In the genomic region with DNA sequence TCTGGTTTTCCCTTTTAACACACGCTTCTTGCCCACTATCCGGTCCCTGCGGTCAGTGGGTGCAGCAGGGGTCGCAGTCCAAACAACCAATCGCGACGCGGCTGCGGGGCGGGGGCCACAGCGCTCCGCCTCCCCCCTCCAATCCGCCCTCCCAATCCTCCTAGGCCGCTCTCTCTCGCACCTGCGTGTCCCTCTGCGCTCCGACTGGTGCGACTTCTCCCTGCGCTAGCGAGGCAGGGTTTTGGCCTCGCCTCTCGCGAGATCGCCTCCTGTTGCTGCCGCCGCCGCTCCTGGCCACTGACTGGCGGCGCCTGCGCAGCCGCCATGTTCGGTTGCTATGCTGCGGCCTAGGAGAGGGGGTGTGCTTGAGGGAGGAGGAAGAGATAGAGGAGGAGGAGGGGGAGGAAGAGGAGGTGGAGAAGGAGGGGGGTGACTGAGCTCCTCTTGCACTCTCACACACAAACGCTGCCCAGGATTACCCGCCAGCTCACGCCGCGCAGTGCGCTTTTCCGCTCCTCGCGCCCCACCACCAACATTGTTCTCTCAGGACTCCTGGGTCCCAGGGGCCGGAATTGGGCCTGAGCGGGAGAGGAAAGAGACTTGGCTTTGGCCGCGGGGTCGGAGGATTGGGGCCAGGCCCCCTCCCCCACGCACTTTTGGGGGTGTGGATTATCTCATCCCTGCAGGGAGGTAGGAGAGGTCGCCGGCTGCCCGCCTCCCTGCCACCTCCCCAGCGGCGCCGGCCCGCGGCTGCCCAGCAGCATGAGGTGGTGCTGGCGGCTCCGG, we compare ENCODE assay signal across 1 cellular context.
TF ChIP-seq lines count a peak whose summit lies in the region.

A gene with protein sequence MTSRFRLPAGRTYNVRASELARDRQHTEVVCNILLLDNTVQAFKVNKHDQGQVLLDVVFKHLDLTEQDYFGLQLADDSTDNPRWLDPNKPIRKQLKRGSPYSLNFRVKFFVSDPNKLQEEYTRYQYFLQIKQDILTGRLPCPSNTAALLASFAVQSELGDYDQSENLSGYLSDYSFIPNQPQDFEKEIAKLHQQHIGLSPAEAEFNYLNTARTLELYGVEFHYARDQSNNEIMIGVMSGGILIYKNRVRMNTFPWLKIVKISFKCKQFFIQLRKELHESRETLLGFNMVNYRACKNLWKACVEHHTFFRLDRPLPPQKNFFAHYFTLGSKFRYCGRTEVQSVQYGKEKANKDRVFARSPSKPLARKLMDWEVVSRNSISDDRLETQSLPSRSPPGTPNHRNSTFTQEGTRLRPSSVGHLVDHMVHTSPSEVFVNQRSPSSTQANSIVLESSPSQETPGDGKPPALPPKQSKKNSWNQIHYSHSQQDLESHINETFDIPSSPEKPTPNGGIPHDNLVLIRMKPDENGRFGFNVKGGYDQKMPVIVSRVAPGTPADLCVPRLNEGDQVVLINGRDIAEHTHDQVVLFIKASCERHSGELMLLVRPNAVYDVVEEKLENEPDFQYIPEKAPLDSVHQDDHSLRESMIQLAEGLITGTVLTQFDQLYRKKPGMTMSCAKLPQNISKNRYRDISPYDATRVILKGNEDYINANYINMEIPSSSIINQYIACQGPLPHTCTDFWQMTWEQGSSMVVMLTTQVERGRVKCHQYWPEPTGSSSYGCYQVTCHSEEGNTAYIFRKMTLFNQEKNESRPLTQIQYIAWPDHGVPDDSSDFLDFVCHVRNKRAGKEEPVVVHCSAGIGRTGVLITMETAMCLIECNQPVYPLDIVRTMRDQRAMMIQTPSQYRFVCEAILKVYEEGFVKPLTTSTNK (plus strand): TSS at position 472 of the 786 bp plus-strand sequence. CDS start 49,932 bp downstream, outside the sequence.

TF ChIP-seq in HepG2, 621 proteins besides CTCF, POLR2A, EP300 and RAD21 (continued from another document and continues in another):
- TF ChIP-seq, protein P1, sequence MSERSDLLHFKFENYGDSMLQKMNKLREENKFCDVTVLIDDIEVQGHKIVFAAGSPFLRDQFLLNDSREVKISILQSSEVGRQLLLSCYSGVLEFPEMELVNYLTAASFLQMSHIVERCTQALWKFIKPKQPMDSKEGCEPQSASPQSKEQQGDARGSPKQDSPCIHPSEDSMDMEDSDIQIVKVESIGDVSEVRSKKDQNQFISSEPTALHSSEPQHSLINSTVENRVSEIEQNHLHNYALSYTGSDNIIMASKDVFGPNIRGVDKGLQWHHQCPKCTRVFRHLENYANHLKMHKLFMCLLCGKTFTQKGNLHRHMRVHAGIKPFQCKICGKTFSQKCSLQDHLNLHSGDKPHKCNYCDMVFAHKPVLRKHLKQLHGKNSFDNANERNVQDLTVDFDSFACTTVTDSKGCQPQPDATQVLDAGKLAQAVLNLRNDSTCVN (CRISPR knock-in tag; IDR thresholded peaks at IDR 0.05; ENCODE audit: borderline replicate concordance), result peak; percentile 86; the same call in 1 of the 2 replicates
- peak; percentile 90 for TF ChIP-seq ZNF350 (CRISPR knock-in tag; IDR thresholded peaks at IDR 0.05; ENCODE audit: borderline replicate concordance, low read depth)
- TF ChIP-seq NPAS2 (CRISPR knock-in tag; IDR thresholded peaks at IDR 0.05; ENCODE audit: borderline replicate concordance), result no peak
- TF ChIP-seq, protein P2, sequence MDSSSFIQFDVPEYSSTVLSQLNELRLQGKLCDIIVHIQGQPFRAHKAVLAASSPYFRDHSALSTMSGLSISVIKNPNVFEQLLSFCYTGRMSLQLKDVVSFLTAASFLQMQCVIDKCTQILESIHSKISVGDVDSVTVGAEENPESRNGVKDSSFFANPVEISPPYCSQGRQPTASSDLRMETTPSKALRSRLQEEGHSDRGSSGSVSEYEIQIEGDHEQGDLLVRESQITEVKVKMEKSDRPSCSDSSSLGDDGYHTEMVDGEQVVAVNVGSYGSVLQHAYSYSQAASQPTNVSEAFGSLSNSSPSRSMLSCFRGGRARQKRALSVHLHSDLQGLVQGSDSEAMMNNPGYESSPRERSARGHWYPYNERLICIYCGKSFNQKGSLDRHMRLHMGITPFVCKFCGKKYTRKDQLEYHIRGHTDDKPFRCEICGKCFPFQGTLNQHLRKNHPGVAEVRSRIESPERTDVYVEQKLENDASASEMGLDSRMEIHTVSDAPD (CRISPR knock-in tag; IDR thresholded peaks at IDR 0.05), result peak; percentile 74
- no peak; the same call in 1 of the 2 replicates for TF ChIP-seq ZNF451 (CRISPR knock-in tag; IDR thresholded peaks at IDR 0.05)
- TF ChIP-seq ZNF496 (CRISPR knock-in tag; IDR thresholded peaks at IDR 0.05; ENCODE audit: insufficient replicate concordance), result no peak
- TF ChIP-seq KLF16 (CRISPR knock-in tag; IDR thresholded peaks at IDR 0.05), result peak in 1 of 2 experiments; percentile 98; a peak in 2 of 4 replicates
- no peak for TF ChIP-seq ZNF446 (CRISPR knock-in tag; IDR thresholded peaks at IDR 0.05)
- peak; percentile 56; the same call in 1 of the 2 replicates for TF ChIP-seq RBAK (CRISPR knock-in tag; IDR thresholded peaks at IDR 0.05)
- TF ChIP-seq, protein P3, sequence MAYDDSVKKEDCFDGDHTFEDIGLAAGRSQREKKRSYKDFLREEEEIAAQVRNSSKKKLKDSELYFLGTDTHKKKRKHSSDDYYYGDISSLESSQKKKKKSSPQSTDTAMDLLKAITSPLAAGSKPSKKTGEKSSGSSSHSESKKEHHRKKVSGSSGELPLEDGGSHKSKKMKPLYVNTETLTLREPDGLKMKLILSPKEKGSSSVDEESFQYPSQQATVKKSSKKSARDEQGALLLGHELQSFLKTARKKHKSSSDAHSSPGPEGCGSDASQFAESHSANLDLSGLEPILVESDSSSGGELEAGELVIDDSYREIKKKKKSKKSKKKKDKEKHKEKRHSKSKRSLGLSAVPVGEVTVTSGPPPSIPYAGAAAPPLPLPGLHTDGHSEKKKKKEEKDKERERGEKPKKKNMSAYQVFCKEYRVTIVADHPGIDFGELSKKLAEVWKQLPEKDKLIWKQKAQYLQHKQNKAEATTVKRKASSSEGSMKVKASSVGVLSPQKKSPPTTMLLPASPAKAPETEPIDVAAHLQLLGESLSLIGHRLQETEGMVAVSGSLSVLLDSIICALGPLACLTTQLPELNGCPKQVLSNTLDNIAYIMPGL (CRISPR knock-in tag; IDR thresholded peaks at IDR 0.05; ENCODE audit: borderline replicate concordance in 1 of 2, low read depth in 1 of 2), result peak; percentile 84 to 89
- no peak for TF ChIP-seq GTF2F1 (IDR thresholded peaks at IDR 0.05; ENCODE audit: low read length)
- TF ChIP-seq CHD4 (IDR thresholded peaks at IDR 0.05; ENCODE audit: borderline replicate concordance, low read length), result no peak
- TF ChIP-seq, protein P4, sequence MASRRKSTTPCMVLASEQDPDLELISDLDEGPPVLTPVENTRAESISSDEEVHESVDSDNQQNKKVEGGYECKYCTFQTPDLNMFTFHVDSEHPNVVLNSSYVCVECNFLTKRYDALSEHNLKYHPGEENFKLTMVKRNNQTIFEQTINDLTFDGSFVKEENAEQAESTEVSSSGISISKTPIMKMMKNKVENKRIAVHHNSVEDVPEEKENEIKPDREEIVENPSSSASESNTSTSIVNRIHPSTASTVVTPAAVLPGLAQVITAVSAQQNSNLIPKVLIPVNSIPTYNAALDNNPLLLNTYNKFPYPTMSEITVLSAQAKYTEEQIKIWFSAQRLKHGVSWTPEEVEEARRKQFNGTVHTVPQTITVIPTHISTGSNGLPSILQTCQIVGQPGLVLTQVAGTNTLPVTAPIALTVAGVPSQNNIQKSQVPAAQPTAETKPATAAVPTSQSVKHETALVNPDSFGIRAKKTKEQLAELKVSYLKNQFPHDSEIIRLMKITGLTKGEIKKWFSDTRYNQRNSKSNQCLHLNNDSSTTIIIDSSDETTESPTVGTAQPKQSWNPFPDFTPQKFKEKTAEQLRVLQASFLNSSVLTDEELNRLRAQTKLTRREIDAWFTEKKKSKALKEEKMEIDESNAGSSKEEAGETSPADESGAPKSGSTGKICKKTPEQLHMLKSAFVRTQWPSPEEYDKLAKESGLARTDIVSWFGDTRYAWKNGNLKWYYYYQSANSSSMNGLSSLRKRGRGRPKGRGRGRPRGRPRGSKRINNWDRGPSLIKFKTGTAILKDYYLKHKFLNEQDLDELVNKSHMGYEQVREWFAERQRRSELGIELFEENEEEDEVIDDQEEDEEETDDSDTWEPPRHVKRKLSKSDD (CRISPR knock-in tag; IDR thresholded peaks at IDR 0.05; ENCODE audit: low read depth), result peak; percentile 98
- peak; percentile 20 for TF ChIP-seq MED8 (CRISPR knock-in tag; IDR thresholded peaks at IDR 0.05; ENCODE audit: insufficient replicate concordance)
- TF ChIP-seq ZNF501 (CRISPR knock-in tag; IDR thresholded peaks at IDR 0.05), result peak; percentile 92
- peak; percentile 65; the same call in 1 of the 2 replicates for TF ChIP-seq ZNF138 (CRISPR knock-in tag; IDR thresholded peaks at IDR 0.05; ENCODE audit: low read depth)
- TF ChIP-seq, protein P5, sequence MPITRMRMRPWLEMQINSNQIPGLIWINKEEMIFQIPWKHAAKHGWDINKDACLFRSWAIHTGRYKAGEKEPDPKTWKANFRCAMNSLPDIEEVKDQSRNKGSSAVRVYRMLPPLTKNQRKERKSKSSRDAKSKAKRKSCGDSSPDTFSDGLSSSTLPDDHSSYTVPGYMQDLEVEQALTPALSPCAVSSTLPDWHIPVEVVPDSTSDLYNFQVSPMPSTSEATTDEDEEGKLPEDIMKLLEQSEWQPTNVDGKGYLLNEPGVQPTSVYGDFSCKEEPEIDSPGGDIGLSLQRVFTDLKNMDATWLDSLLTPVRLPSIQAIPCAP (CRISPR knock-in tag; IDR thresholded peaks at IDR 0.05; ENCODE audit: low read depth), result 0 out of 2 replicates have a peak, but pooled peaks have one; percentile 26
- peak; percentile 71 for TF ChIP-seq ZNF766 (CRISPR knock-in tag; IDR thresholded peaks at IDR 0.05; ENCODE audit: borderline replicate concordance)
- TF ChIP-seq U2AF2 (IDR thresholded peaks at IDR 0.05; ENCODE audit: low read depth, low read length), result no peak
- TF ChIP-seq, protein P6, sequence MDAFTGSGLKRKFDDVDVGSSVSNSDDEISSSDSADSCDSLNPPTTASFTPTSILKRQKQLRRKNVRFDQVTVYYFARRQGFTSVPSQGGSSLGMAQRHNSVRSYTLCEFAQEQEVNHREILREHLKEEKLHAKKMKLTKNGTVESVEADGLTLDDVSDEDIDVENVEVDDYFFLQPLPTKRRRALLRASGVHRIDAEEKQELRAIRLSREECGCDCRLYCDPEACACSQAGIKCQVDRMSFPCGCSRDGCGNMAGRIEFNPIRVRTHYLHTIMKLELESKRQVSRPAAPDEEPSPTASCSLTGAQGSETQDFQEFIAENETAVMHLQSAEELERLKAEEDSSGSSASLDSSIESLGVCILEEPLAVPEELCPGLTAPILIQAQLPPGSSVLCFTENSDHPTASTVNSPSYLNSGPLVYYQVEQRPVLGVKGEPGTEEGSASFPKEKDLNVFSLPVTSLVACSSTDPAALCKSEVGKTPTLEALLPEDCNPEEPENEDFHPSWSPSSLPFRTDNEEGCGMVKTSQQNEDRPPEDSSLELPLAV (CRISPR knock-in tag; conservative IDR thresholded peaks at IDR 0.05; ENCODE audit: low read depth), result no peak
- no peak for TF ChIP-seq HOXA9 (CRISPR knock-in tag; IDR thresholded peaks at IDR 0.05; ENCODE audit: borderline replicate concordance)
- TF ChIP-seq SPEN (CRISPR knock-in tag; IDR thresholded peaks at IDR 0.05; ENCODE audit: low read depth), result peak; percentile 87
- TF ChIP-seq NFIC (IDR thresholded peaks at IDR 0.05; ENCODE audit: low read length), result no peak
- TF ChIP-seq, protein P7, sequence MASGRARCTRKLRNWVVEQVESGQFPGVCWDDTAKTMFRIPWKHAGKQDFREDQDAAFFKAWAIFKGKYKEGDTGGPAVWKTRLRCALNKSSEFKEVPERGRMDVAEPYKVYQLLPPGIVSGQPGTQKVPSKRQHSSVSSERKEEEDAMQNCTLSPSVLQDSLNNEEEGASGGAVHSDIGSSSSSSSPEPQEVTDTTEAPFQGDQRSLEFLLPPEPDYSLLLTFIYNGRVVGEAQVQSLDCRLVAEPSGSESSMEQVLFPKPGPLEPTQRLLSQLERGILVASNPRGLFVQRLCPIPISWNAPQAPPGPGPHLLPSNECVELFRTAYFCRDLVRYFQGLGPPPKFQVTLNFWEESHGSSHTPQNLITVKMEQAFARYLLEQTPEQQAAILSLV (CRISPR knock-in tag; IDR thresholded peaks at IDR 0.05; ENCODE audit: borderline replicate concordance), result peak; percentile 29; the same call in 1 of the 2 replicates
- TF ChIP-seq, protein P8, sequence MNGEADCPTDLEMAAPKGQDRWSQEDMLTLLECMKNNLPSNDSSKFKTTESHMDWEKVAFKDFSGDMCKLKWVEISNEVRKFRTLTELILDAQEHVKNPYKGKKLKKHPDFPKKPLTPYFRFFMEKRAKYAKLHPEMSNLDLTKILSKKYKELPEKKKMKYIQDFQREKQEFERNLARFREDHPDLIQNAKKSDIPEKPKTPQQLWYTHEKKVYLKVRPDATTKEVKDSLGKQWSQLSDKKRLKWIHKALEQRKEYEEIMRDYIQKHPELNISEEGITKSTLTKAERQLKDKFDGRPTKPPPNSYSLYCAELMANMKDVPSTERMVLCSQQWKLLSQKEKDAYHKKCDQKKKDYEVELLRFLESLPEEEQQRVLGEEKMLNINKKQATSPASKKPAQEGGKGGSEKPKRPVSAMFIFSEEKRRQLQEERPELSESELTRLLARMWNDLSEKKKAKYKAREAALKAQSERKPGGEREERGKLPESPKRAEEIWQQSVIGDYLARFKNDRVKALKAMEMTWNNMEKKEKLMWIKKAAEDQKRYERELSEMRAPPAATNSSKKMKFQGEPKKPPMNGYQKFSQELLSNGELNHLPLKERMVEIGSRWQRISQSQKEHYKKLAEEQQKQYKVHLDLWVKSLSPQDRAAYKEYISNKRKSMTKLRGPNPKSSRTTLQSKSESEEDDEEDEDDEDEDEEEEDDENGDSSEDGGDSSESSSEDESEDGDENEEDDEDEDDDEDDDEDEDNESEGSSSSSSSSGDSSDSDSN (CRISPR knock-in tag; IDR thresholded peaks at IDR 0.05), result peak; percentile 96
- peak; percentile 90 for TF ChIP-seq U2AF1 (optimal IDR thresholded peaks at IDR 0.05; ENCODE audit: low read depth, low read length)
- TF ChIP-seq ASH2L (IDR thresholded peaks at IDR 0.05; ENCODE audit: insufficient read length, low read depth, low read length), result peak; percentile 98
- peak; percentile 83; the same call in 1 of the 2 replicates for TF ChIP-seq ZBTB38 (CRISPR knock-in tag; IDR thresholded peaks at IDR 0.05)
- TF ChIP-seq ZNF746 (CRISPR knock-in tag; IDR thresholded peaks at IDR 0.05), result peak; percentile 97
- no peak for TF ChIP-seq FOXP1 (IDR thresholded peaks at IDR 0.05)
- peak; percentile 14; the same call in 1 of the 2 replicates for TF ChIP-seq FOXP1 (CRISPR knock-in tag; IDR thresholded peaks at IDR 0.05)
- peak; percentile 24; the same call in 1 of the 2 replicates for TF ChIP-seq KLF9 (CRISPR knock-in tag; IDR thresholded peaks at IDR 0.05; ENCODE audit: low read depth)
- peak; percentile 88 for TF ChIP-seq ZBTB7B (CRISPR knock-in tag; IDR thresholded peaks at IDR 0.05)
- peak; percentile 88 for TF ChIP-seq NFKBIZ (CRISPR knock-in tag; IDR thresholded peaks at IDR 0.05)
- TF ChIP-seq BHLHE40 (IDR thresholded peaks at IDR 0.05; ENCODE audit: low read length), result peak; percentile 5; the same call in 1 of the 2 replicates
- no peak for TF ChIP-seq ZNF775 (CRISPR knock-in tag; IDR thresholded peaks at IDR 0.05; ENCODE audit: borderline replicate concordance)
- TF ChIP-seq ZNF629 (CRISPR knock-in tag; conservative IDR thresholded peaks at IDR 0.05), result peak; percentile 8; the same call in 1 of the 2 replicates
